In genomic region chr4:24219171-24219570, GRCh38 we compare ENCODE assay signal across 2 cellular contexts.
TF ChIP-seq lines count a peak whose summit lies in the region.

No MANE protein-coding gene starts in this region.

TF ChIP-seq in IMR-90, 13 proteins besides CTCF, POLR2A, EP300 and RAD21:
- TF ChIP-seq MAFK (IDR thresholded peaks at IDR 0.05; ENCODE audit: low read depth, low read length) (no peak), NFE2L2 (IDR thresholded peaks at IDR 0.05; ENCODE audit: low read depth, low read length) (no peak), USF2 (IDR thresholded peaks at IDR 0.05; ENCODE audit: low read depth, low read length) (no peak), MXI1 (IDR thresholded peaks at IDR 0.05; ENCODE audit: borderline replicate concordance, low read depth, low read length) (no peak)

TF ChIP-seq in liver, 16 proteins besides CTCF, POLR2A, EP300 and RAD21:
- TF ChIP-seq RXRA (IDR thresholded peaks at IDR 0.05) = peak; percentile 94 to 97
- peak; percentile 88 for TF ChIP-seq REST (IDR thresholded peaks at IDR 0.05)
- peak; percentile 79 for TF ChIP-seq YY1 (IDR thresholded peaks at IDR 0.05)
- peak; percentile 65 for TF ChIP-seq HNF4G (IDR thresholded peaks at IDR 0.05)
- TF ChIP-seq NR2F2 (IDR thresholded peaks at IDR 0.05) = peak; percentile 39
- peak; percentile 25 for TF ChIP-seq FOXA2 (IDR thresholded peaks at IDR 0.05)
- TF ChIP-seq HNF4A (conservative IDR thresholded peaks at IDR 0.05) = peak; percentile 81 to 89
- peak; percentile 92 for TF ChIP-seq SP1 (IDR thresholded peaks at IDR 0.05)
- TF ChIP-seq ATF3 (IDR thresholded peaks at IDR 0.05) = peak; percentile 62
- TF ChIP-seq ZBTB33 (IDR thresholded peaks at IDR 0.05) = peak; percentile 76
- peak; percentile 83 for TF ChIP-seq MAX (IDR thresholded peaks at IDR 0.05)
- TF ChIP-seq GABPA (IDR thresholded peaks at IDR 0.05 in 1 of 2, conservative IDR thresholded peaks at IDR 0.05 in 1 of 2) = peak in 1 of 2 donors; percentile 45
- TF ChIP-seq EGR1 (IDR thresholded peaks at IDR 0.05; ENCODE audit: low read depth in 2 of 2) = peak in 1 of 2 donors; percentile 54
- peak; percentile 36 for TF ChIP-seq FOXA1 (IDR thresholded peaks at IDR 0.05)
- peak; percentile 97 to 98 for TF ChIP-seq JUND (IDR thresholded peaks at IDR 0.05)
- TF ChIP-seq TAF1 (conservative IDR thresholded peaks at IDR 0.05) = peak; percentile 35
TF ChIP-seq in liver: peak in this region for 16.
